ENCODE assay signal across 24 cellular contexts in the genomic region with DNA sequence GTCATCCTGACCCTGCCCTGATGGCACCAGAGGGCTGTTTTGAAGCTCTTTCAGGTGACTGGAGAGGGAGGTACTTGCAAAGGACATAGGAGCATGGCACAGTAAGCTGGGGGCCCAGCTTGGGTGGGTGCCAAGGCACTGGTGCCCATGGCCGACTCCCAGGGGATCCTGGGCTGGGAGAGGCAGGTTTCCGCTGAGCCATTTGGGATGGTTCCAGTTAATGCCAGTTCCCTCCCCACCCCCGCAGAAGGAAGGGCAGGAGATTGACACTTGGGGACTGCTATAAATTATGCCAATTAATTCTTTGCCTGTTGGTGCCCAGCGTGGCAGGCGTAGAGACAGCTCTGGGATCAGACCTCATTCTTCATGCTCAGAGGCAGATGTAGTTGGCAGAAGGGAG.
"Had no signal": no experiment of that assay in that cellular context is flagged by ENCODE, and none has a peak within 500 bp of the region (broad histone marks: within the 10 kb centered on the region; RNA-seq: fewer than 3 reads in every experiment).

No MANE protein-coding gene starts in this region.

- H3K4me3 ChIP-seq: lower lobe of right lung, pancreas, prostate gland, skin epidermis, stomach, testis, thyroid gland, transverse colon, upper lobe of left lung, vagina had no signal

- H3K36me3 ChIP-seq: transverse colon had no signal

- H3K9me3 ChIP-seq: lower lobe of right lung, pancreas, prostate gland, stomach, testis, thyroid gland, transverse colon, upper lobe of left lung, vagina had no signal

- H3K27ac ChIP-seq: lower lobe of right lung, pancreas, prostate gland, skin epidermis, stomach, testis, thyroid gland, transverse colon, upper lobe of left lung, vagina had no signal

- ATAC-seq: lower lobe of right lung; naive thymus-derived CD8-positive, alpha-beta T cell; pancreas; right cardiac atrium; sciatic nerve; stimulated activated naive B cell treated with anti-CD40 and anti-IgM and Interleukin-4, amounts not matched to agents 10 μg/mL and 1 μg/mL and 100 μg/mL, for 72 hours; stimulated activated naive CD8-positive, alpha-beta T cell treated with anti-CD3 and anti-CD28 coated beads, Interleukin-15, Interleukin-2, amounts not matched to agents 100 U/mL and 50 U/mL, for 24 hours had no signal

- H3K4me1 ChIP-seq: pancreas, prostate gland, stomach, thyroid gland, vagina had no signal

- DNase-seq: islet precursor cell; lower lobe of right lung; mammary epithelial cell; mesenchymal stem cell; naive thymus-derived CD8-positive, alpha-beta T cell; nucleus accumbens; pancreas; retina; stimulated activated CD4-positive, alpha-beta T cell treated with anti-CD3 and anti-CD28 coated beads, Interleukin-12 subunit alpha, Interleukin-12 subunit beta, amount 100 ng/mL, for 4 hours; stimulated activated CD4-positive, alpha-beta T cell treated with anti-CD3 and anti-CD28 coated beads, Interleukin-15, amount 100 ng/mL, for 24 hours; stimulated activated CD4-positive, alpha-beta T cell treated with anti-CD3 and anti-CD28 coated beads, Interleukin-2, amount 100 ng/mL, for 24 hours; stimulated activated CD4-positive, alpha-beta T cell treated with anti-CD3 and anti-CD28 coated beads, Interleukin-4, amount 100 ng/mL, for 1 hour; stimulated activated naive B cell treated with anti-CD40 and anti-IgM and Interleukin-4, amounts not matched to agents 10 μg/mL and 1 μg/mL and 100 μg/mL, for 72 hours; stimulated activated naive CD8-positive, alpha-beta T cell treated with anti-CD3 and anti-CD28 coated beads, Interleukin-15, Interleukin-2, amounts not matched to agents 100 U/mL and 50 U/mL, for 24 hours; stomach; testis; thyroid gland; upper lobe of left lung had no signal
